8 cellular contexts compared by ENCODE assay signal in genomic region chr10:95374597-95375209, GRCh38.
DNase-seq lines count a peak whose midpoint lies in the region; ATAC-seq, FAIRE-seq and TF ChIP-seq lines count a peak whose summit lies in the region.

No MANE protein-coding gene starts in this region.

- H3K27me3 Mint-ChIP-seq in astrocyte (ENCODE audit: low read depth, unreplicated experiment) = peaks cover 15% of the 10 kb centered on the region

- no peaks in the 10 kb centered on the region for H3K79me2 ChIP-seq in HCT116 (ENCODE audit: insufficient read depth, low read length)
- no peaks in the 10 kb centered on the region for H3K79me2 ChIP-seq in astrocyte (ENCODE audit: insufficient read depth, low read length)
- H3K79me2 ChIP-seq in smooth muscle cell (ENCODE audit: low read depth) = no peaks in the 10 kb centered on the region

- CTCF ChIA-PET in HCT116 (lab: Charles Lee) = interaction anchor here (0.8 to 4.8 kb wide), 16 partner anchors 9 to 918 kb away, joined by 3 to 86 read pairs (median 4); partner anchors contain the start of gene TCTN3

- H3K36me3 Mint-ChIP-seq in astrocyte (ENCODE audit: low read depth, unreplicated experiment) = no peaks in the 10 kb centered on the region

- peak; percentile 96 for TF ChIP-seq RAD21 in HCT116 (IDR thresholded peaks at IDR 0.05; ENCODE audit: low read depth)

- peaks cover 6% of the 10 kb centered on the region for H3K4me1 Mint-ChIP-seq in astrocyte (ENCODE audit: low read depth, unreplicated experiment)

- peak; percentile 100 for ATAC-seq in HCT116

- TF ChIP-seq CTCF in HCT116 (IDR thresholded peaks at IDR 0.05 in 2 of 3, conservative IDR thresholded peaks at IDR 0.05 in 1 of 3; ENCODE audit: borderline replicate concordance in 1 of 3, insufficient read depth in 1 of 3, low read depth in 2 of 3, low read length in 2 of 3) = peak; percentile 91 to 94 (median 93)
- peak; percentile 89 for TF ChIP-seq CTCF in astrocyte (IDR thresholded peaks at IDR 0.05; ENCODE audit: insufficient read depth, low read depth, low read length)
- TF ChIP-seq CTCF in smooth muscle cell (IDR thresholded peaks at IDR 0.05; ENCODE audit: borderline replicate concordance, insufficient read depth, poor library complexity, severe bottlenecking) = peak; percentile 86

- H3K27ac Mint-ChIP-seq in astrocyte (ENCODE audit: unreplicated experiment) = no peak overlapping the region

- H3K36me3 ChIP-seq in HCT116 (ENCODE audit: control insufficient read depth in 1 of 2, insufficient read depth in 2 of 2, low read length in 2 of 2) = no peaks in the 10 kb centered on the region
- no peaks in the 10 kb centered on the region for H3K36me3 ChIP-seq in SJSA1
- H3K36me3 ChIP-seq in astrocyte (ENCODE audit: insufficient read depth, low read length) = no peaks in the 10 kb centered on the region
- no peaks in the 10 kb centered on the region for H3K36me3 ChIP-seq in smooth muscle cell (ENCODE audit: low read depth)

- RAD21 ChIA-PET in HCT116 (lab: Charles Lee; ENCODE audit: low non-redundant PET in 1 of 2, low total read pairs in 2 of 2, uncharacterized antibody in 2 of 2, unreplicated experiment in 2 of 2) = interaction anchor here (0.9 to 2.6 kb wide), 4 partner anchors 226 to 490 kb away, joined by 3 to 16 read pairs (median 6); no protein-coding TSS in a partner anchor

- WGBS in smooth muscle cell (ENCODE audit: low lambda C conversion rate) = 3% methylated on average over 5 of the region's 5 CpGs

- H3K9me3 ChIP-seq in HCT116 (ENCODE audit: control insufficient read depth in 1 of 2, insufficient read depth in 1 of 2, low read depth in 1 of 2, low read length in 2 of 2) (no peaks in the 10 kb centered on the region), SJSA1 (replicated peaks) (0 out of 2 replicates have a peak, but pooled peaks cover 2% of the 10 kb centered on the region), astrocyte (ENCODE audit: insufficient read depth, low read depth, low read length) (no peaks in the 10 kb centered on the region), smooth muscle cell (replicated peaks; ENCODE audit: low read depth) (no peaks in the 10 kb centered on the region)

- H3K4me3 ChIP-seq in HCT116 (replicated peaks in 1 of 2; ENCODE audit: low read depth in 1 of 2, low read length in 2 of 2) = no peak overlapping the region
- no peak overlapping the region for H3K4me3 ChIP-seq in SJSA1
- no peak overlapping the region for H3K4me3 ChIP-seq in astrocyte (ENCODE audit: insufficient read depth, low read depth, low read length)
- H3K4me3 ChIP-seq in smooth muscle cell = no peak overlapping the region

- POLR2A ChIA-PET in HCT116 (lab: Charles Lee) = no interaction called here

- intact Hi-C loops in HCT116 (cut with micrococcal nuclease) = loop anchor here (1.0 to 2.0 kb wide), 3 partner anchors 56 to 468 kb away; no protein-coding TSS in a partner anchor

- H4K20me1 ChIP-seq in HCT116 (ENCODE audit: insufficient read depth) (no peaks in the 10 kb centered on the region), astrocyte (ENCODE audit: insufficient read depth, low read length) (no peaks in the 10 kb centered on the region), smooth muscle cell (ENCODE audit: low read depth) (no peaks in the 10 kb centered on the region)

- 0 out of 2 replicates have a peak, but pooled peaks cover 8% of the 10 kb centered on the region for H3K27me3 ChIP-seq in HCT116 (ENCODE audit: insufficient read depth, low read length)
- H3K27me3 ChIP-seq in SJSA1 (replicated peaks) = peaks cover 15% of the 10 kb centered on the region
- H3K27me3 ChIP-seq in astrocyte (ENCODE audit: insufficient read depth, low read length) = peaks cover 2% of the 10 kb centered on the region
- no peaks in the 10 kb centered on the region for H3K27me3 ChIP-seq in smooth muscle cell (ENCODE audit: low read depth)

- peak; percentile 50 for FAIRE-seq in astrocyte (lab: Jason Lieb, UNC)

- no peak for TF ChIP-seq POLR2A in HCT116 (IDR thresholded peaks at IDR 0.05; ENCODE audit: borderline replicate concordance, extremely low read depth, insufficient read depth, insufficient read length)

- no peaks in the 10 kb centered on the region for H3F3A ChIP-seq in smooth muscle cell (ENCODE audit: low read depth)

- H3K27ac ChIP-seq in HCT116 (ENCODE audit: low read depth, low read length) (no peak overlapping the region), SJSA1 (no peak overlapping the region), astrocyte (ENCODE audit: low read depth, low read length) (no peak overlapping the region), smooth muscle cell (ENCODE audit: low read depth) (no peak overlapping the region)

- H3K9me3 Mint-ChIP-seq in astrocyte (ENCODE audit: unreplicated experiment) = no peaks in the 10 kb centered on the region

- no peaks in the 10 kb centered on the region for H3K9me2 ChIP-seq in HCT116 (ENCODE audit: insufficient read depth)

- DNase-seq in NK-92 treated with Interleukin-12 subunit alpha and Interleukin-12 subunit beta, amount 100 ng/mL, for 24 hours (lab: John Stamatoyannopoulos, UW) = peak; percentile 48
- DNase-seq in NK-92 (lab: John Stamatoyannopoulos, UW; ENCODE audit: unreplicated experiment) (no peak), HCT116 (ENCODE audit: low read depth, low spot score) (peak; percentile 61), MV-4-11 (lab: John Stamatoyannopoulos, UW) (peak; percentile 69), SJSA1 (ENCODE audit: low read depth in 1 of 2, low spot score in 2 of 2) (peak; percentile 42 to 70), astrocyte (ENCODE audit: low read depth) (peak; percentile 51), iPS DF 19.7 (ENCODE audit: low read depth, low spot score) (peak; percentile 57), smooth muscle cell (lab: John Stamatoyannopoulos, UW; ENCODE audit: unreplicated experiment) (peak; percentile 1)

- H3K4me2 ChIP-seq in HCT116 (ENCODE audit: low read length) (no peak overlapping the region), astrocyte (ENCODE audit: low read length) (no peak overlapping the region), smooth muscle cell (no peak overlapping the region)

- BruUV-seq in HCT116 (replicated peaks; lab: Mats Ljungman, UMichigan) = no TSS peak

- H2AFZ ChIP-seq in HCT116 (ENCODE audit: low read depth, low read length, poor library complexity, severe bottlenecking) = no peak overlapping the region
- no peak overlapping the region for H2AFZ ChIP-seq in astrocyte (ENCODE audit: low read depth, low read length)
- H2AFZ ChIP-seq in smooth muscle cell (ENCODE audit: low read depth) = no peak overlapping the region

- H3K9ac ChIP-seq in HCT116 (ENCODE audit: low read length) (no peak overlapping the region), astrocyte (ENCODE audit: low read length) (no peak overlapping the region), smooth muscle cell (ENCODE audit: low read depth) (no peak overlapping the region)

- no peak overlapping the region for H3K4me3 Mint-ChIP-seq in astrocyte (ENCODE audit: unreplicated experiment)

- H3K4me1 ChIP-seq in HCT116 (ENCODE audit: control insufficient read depth in 1 of 2, insufficient read depth in 2 of 2, low read length in 2 of 2) (no peaks in the 10 kb centered on the region), SJSA1 (replicated peaks) (no peaks in the 10 kb centered on the region), astrocyte (ENCODE audit: insufficient read depth, low read length) (no peaks in the 10 kb centered on the region), smooth muscle cell (ENCODE audit: low read depth) (no peaks in the 10 kb centered on the region)

TF ChIP-seq in HCT116, 20 proteins besides CTCF, POLR2A, EP300 and RAD21:
- no peak for TF ChIP-seq FOSL1 (IDR thresholded peaks at IDR 0.05; ENCODE audit: low read depth)
- no peak for TF ChIP-seq SP1 (IDR thresholded peaks at IDR 0.05; ENCODE audit: low read depth)
- 0 out of 2 replicates have a peak, but pooled peaks have one; percentile 42 for TF ChIP-seq CBX3 (IDR thresholded peaks at IDR 0.05; ENCODE audit: low read depth)
